Comparison of ENCODE assay signal across 8 cellular contexts in the genomic region with DNA sequence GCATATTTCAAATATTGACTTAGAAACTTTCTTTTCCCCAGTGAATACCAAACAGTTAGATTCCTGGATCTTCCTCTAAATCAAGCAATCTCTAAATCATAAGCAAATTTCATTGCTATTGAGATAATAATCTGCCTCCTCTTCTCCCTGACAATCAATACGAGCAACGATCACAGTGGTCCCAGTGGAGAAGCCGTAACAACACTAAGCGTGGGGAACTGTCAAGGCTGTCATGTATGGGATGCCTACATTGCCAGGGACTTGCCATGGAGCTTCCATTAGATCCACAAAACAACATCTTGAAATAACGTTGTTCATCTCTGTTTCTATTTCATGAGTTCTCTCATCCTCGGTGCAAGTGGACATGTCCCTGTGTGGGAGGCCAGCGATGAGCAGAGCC.
"Had no signal": no experiment of that assay in that cellular context is flagged by ENCODE, and none has a peak within 500 bp of the region (broad histone marks: within the 10 kb centered on the region; RNA-seq: fewer than 3 reads in every experiment).

No MANE protein-coding gene starts in this region.

- H3K4me3 Mint-ChIP-seq: GM23338, IgD-negative memory B cell had no signal

- H3K4me2 ChIP-seq: GM23338, KMS-11 had no signal

- DNase-seq: KBM-7 had no signal

- H3K9me3 Mint-ChIP-seq: GM23338, IgD-negative memory B cell had no signal

- H3K27ac Mint-ChIP-seq: GM23338, IgD-negative memory B cell had no signal

- H3K36me3 Mint-ChIP-seq: IgD-negative memory B cell had no signal

- H3K9ac ChIP-seq: KMS-11 had no signal

- H3K9me3 ChIP-seq: HAP-1 had no signal

- ATAC-seq: GM23338, HCT116, HepG2 had no signal

- H3K4me1 Mint-ChIP-seq: IgD-negative memory B cell had no signal

- H3K4me1 ChIP-seq: HAP-1 had no signal

- H2AFZ ChIP-seq: GM23338 had no signal

- H3K36me3 ChIP-seq: HAP-1 had no signal

- H3K27ac ChIP-seq: HL-60, KMS-11 had no signal

- H3K4me3 ChIP-seq: GM23338, HAP-1 had no signal
